Comparison of ENCODE assay signal across 28 cellular contexts in the genomic region with DNA sequence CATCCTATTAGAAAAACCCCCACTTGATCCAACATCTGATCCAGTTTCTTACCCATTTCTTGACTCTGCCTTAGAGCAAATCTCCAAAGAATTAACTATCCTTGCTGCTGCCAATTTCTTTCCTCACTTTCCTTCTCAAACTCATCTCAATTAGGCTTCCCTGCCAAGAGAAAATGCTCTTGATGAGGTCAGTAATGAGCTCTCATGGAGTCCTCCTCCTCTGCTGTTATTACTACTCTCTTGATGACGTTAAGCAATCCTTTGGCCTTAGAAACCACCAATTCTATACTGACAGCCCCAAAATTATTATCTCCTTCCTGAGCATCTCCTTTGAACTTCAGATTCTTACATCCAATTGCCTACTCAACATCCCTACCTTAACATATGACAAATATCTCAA.
"Had no signal": no experiment of that assay in that cellular context is flagged by ENCODE, and none has a peak within 500 bp of the region (broad histone marks: within the 10 kb centered on the region; RNA-seq: fewer than 3 reads in every experiment).

No MANE protein-coding gene starts in this region.

- H3K27me3 ChIP-seq: breast epithelium, esophagus squamous epithelium, heart left ventricle, pancreas, spleen, vagina had no signal

- H3K4me3 Mint-ChIP-seq: activated CD4-positive, alpha-beta memory T cell treated with anti-CD3 and anti-CD28 coated beads, Interleukin-2, amount 10 ng/mL, durations not matched to agents 7 days and 5 days; activated CD4-positive, alpha-beta T cell treated with anti-CD3 and anti-CD28 coated beads, Interleukin-2, amount 10 ng/mL, durations not matched to agents 7 days and 5 days; activated T-cell treated with anti-CD3 and anti-CD28 coated beads, Interleukin-2, amount 50 U/mL, for 24 hours; activated T-helper 17 cell treated with anti-CD3 and anti-CD28 coated beads, Interleukin-2, amount 50 U/mL, for 72 hours; central memory CD8-positive, alpha-beta T cell; dendritic cell treated with granulocyte-macrophage colony-stimulating factor and Interleukin-4, amounts not matched to agents 40 ng/mL and 50 ng/mL, for 4 days; naive B cell; type B pancreatic cell; WTC11 had no signal

- H3K9me3 Mint-ChIP-seq: activated CD4-positive, alpha-beta memory T cell treated with anti-CD3 and anti-CD28 coated beads, Interleukin-2, amount 10 ng/mL, durations not matched to agents 7 days and 5 days; activated CD4-positive, alpha-beta T cell treated with anti-CD3 and anti-CD28 coated beads, Interleukin-2, amount 10 ng/mL, durations not matched to agents 7 days and 5 days; activated T-cell treated with anti-CD3 and anti-CD28 coated beads, Interleukin-2, amount 50 U/mL, for 24 hours; activated T-helper 17 cell treated with anti-CD3 and anti-CD28 coated beads, Interleukin-2, amount 50 U/mL, for 72 hours; type B pancreatic cell had no signal

- H3K4me1 ChIP-seq: breast epithelium, esophagus squamous epithelium, pancreas, prostate gland, spleen, vagina had no signal

- H3K4me3 ChIP-seq: breast epithelium, esophagus squamous epithelium, heart left ventricle, lung, pancreas, prostate gland, spleen, thoracic aorta, vagina had no signal

- H3K27ac ChIP-seq: epithelial cell of prostate, pancreas, prostate gland, thoracic aorta, vagina had no signal

- DNase-seq: activated CD4-positive, alpha-beta memory T cell treated with anti-CD3 and anti-CD28 coated beads, Interleukin-2, amount 10 ng/mL, durations not matched to agents 7 days and 5 days; activated CD4-positive, alpha-beta T cell treated with anti-CD3 and anti-CD28 coated beads for 1 hour; activated CD4-positive, alpha-beta T cell treated with anti-CD3 and anti-CD28 coated beads, Interleukin-2, amount 10 ng/mL, durations not matched to agents 7 days and 5 days; activated CD8-positive, alpha-beta memory T cell treated with anti-CD3 and anti-CD28 coated beads, Interleukin-2, amount 50 U/mL, for 48 hours; activated gamma-delta T cell treated with Interleukin-2 at 50 U/mL for 16 hours; activated naive CD4-positive, alpha-beta T cell treated with anti-CD3 and anti-CD28 coated beads, Interleukin-2, amount 50 U/mL, for 16 hours; activated T-cell treated with anti-CD3 and anti-CD28 coated beads, Interleukin-2, amount 50 U/mL, for 24 hours; amniotic stem cell; effector CD8-positive, alpha-beta T cell; esophagus squamous epithelium; foreskin fibroblast; heart left ventricle; naive B cell; pancreas; spleen; stimulated activated naive CD8-positive, alpha-beta T cell treated with anti-CD3 and anti-CD28 coated beads, Interleukin-15, Interleukin-2, amounts not matched to agents 100 U/mL and 50 U/mL, for 24 hours; T-helper 2 cell had no signal

- H3K36me3 Mint-ChIP-seq: naive B cell, type B pancreatic cell, WTC11 had no signal

- H3K36me3 ChIP-seq: breast epithelium, esophagus squamous epithelium, heart left ventricle, pancreas, prostate gland, spleen, thoracic aorta, vagina had no signal

- H3K9me3 ChIP-seq: breast epithelium, esophagus squamous epithelium, heart left ventricle, pancreas, prostate gland, spleen, thoracic aorta, vagina had no signal

- H3K27ac Mint-ChIP-seq: activated CD4-positive, alpha-beta memory T cell treated with anti-CD3 and anti-CD28 coated beads, Interleukin-2, amount 10 ng/mL, durations not matched to agents 7 days and 5 days; activated CD4-positive, alpha-beta T cell treated with anti-CD3 and anti-CD28 coated beads, Interleukin-2, amount 10 ng/mL, durations not matched to agents 7 days and 5 days; activated T-cell treated with anti-CD3 and anti-CD28 coated beads, Interleukin-2, amount 50 U/mL, for 24 hours; activated T-helper 17 cell treated with anti-CD3 and anti-CD28 coated beads, Interleukin-2, amount 50 U/mL, for 72 hours; dendritic cell treated with granulocyte-macrophage colony-stimulating factor and Interleukin-4, amounts not matched to agents 40 ng/mL and 50 ng/mL, for 4 days; type B pancreatic cell; WTC11 had no signal

- H3K4me1 Mint-ChIP-seq: activated CD4-positive, alpha-beta memory T cell treated with anti-CD3 and anti-CD28 coated beads, Interleukin-2, amount 10 ng/mL, durations not matched to agents 7 days and 5 days; activated CD4-positive, alpha-beta T cell treated with anti-CD3 and anti-CD28 coated beads, Interleukin-2, amount 10 ng/mL, durations not matched to agents 7 days and 5 days; activated T-helper 17 cell treated with anti-CD3 and anti-CD28 coated beads, Interleukin-2, amount 50 U/mL, for 72 hours; central memory CD8-positive, alpha-beta T cell; naive B cell had no signal

- H3K27me3 Mint-ChIP-seq: activated CD4-positive, alpha-beta memory T cell treated with anti-CD3 and anti-CD28 coated beads, Interleukin-2, amount 10 ng/mL, durations not matched to agents 7 days and 5 days; activated CD4-positive, alpha-beta T cell treated with anti-CD3 and anti-CD28 coated beads, Interleukin-2, amount 10 ng/mL, durations not matched to agents 7 days and 5 days; activated T-cell treated with anti-CD3 and anti-CD28 coated beads, Interleukin-2, amount 50 U/mL, for 24 hours; central memory CD8-positive, alpha-beta T cell; dendritic cell treated with granulocyte-macrophage colony-stimulating factor and Interleukin-4, amounts not matched to agents 40 ng/mL and 50 ng/mL, for 4 days; type B pancreatic cell had no signal

- ATAC-seq: activated T-helper 17 cell treated with anti-CD3 and anti-CD28 coated beads, Interleukin-2, amount 50 U/mL, for 72 hours; stimulated activated naive CD8-positive, alpha-beta T cell treated with anti-CD3 and anti-CD28 coated beads, Interleukin-15, Interleukin-2, amounts not matched to agents 100 U/mL and 50 U/mL, for 24 hours; WTC11 had no signal
